Comparison of ENCODE assay signal across 8 cellular contexts in genomic region chr12:55728932-55729591, GRCh38. TPM values are rescaled to one million over a fixed set of nuclear protein-coding genes. Genes with fewer than 3 reads are reported as not detected.
DNase-seq lines count a peak whose midpoint lies in the region; ATAC-seq and TF ChIP-seq lines count a peak whose summit lies in the region.

Gene CD63 (minus strand): TSS chr12:55729009. CDS start chr12:55728341, 668 bp downstream.

- DNase-seq in AG10803 (ENCODE audit: low read depth): peak; percentile 86
- DNase-seq in NCI-H524 (lab: John Stamatoyannopoulos, UW): peak; percentile 49 to 75
- DNase-seq in activated CD8-positive, alpha-beta T cell treated with anti-CD3 and anti-CD28 coated beads for 36 hours: peak; percentile 93
- DNase-seq in effector CD8-positive, alpha-beta T cell (lab: John Stamatoyannopoulos, UW): peak; percentile 39
- peak; percentile 91 to 93 for DNase-seq in lung microvascular endothelial cell (ENCODE audit: low read depth in 2 of 2)
- peak; percentile 56 to 59 (median 59) for DNase-seq in stimulated activated CD4-positive, alpha-beta T cell treated with anti-CD3 and anti-CD28 coated beads, TNF-alpha, amount 100 ng/mL, for 4 hours (ENCODE audit: low read depth in 3 of 3)

- CTCF ChIA-PET in activated CD8-positive, alpha-beta T cell treated with anti-CD3 and anti-CD28 coated beads for 36 hours (lab: Charles Lee): interaction anchor here (0.6 to 3.5 kb wide), 6 partner anchors 10 to 540 kb away, joined by 3 to 52 read pairs (median 5); partner anchors contain the start of gene BLOC1S1

- H3K4me3 Mint-ChIP-seq in activated CD8-positive, alpha-beta T cell treated with anti-CD3 and anti-CD28 coated beads for 36 hours: peak within 1 kb of the TSS; percentile 85

- H3K9me3 Mint-ChIP-seq in activated CD8-positive, alpha-beta T cell treated with anti-CD3 and anti-CD28 coated beads for 36 hours: no peaks in the 10 kb centered on the region

- H3K4me3 ChIP-seq in AG10803 (ENCODE audit: low read length): peak within 1 kb of the TSS; percentile 95

- H3K36me3 Mint-ChIP-seq in activated CD8-positive, alpha-beta T cell treated with anti-CD3 and anti-CD28 coated beads for 36 hours (ENCODE audit: low read depth): peaks cover 7% of the 10 kb centered on the region

- TF ChIP-seq CTCF in AG10803 (conservative IDR thresholded peaks at IDR 0.05; ENCODE audit: low read length): no peak
- no peak for TF ChIP-seq CTCF in activated CD8-positive, alpha-beta T cell treated with anti-CD3 and anti-CD28 coated beads for 36 hours (IDR thresholded peaks at IDR 0.05)

- H3K4me1 Mint-ChIP-seq in activated CD8-positive, alpha-beta T cell treated with anti-CD3 and anti-CD28 coated beads for 36 hours (ENCODE audit: low read depth): peaks cover 33% of the 10 kb centered on the region

- H3K27me3 Mint-ChIP-seq in activated CD8-positive, alpha-beta T cell treated with anti-CD3 and anti-CD28 coated beads for 36 hours: no peaks in the 10 kb centered on the region

- peak within 1 kb of the TSS; percentile 90 for H3K27ac Mint-ChIP-seq in activated CD8-positive, alpha-beta T cell treated with anti-CD3 and anti-CD28 coated beads for 36 hours

- ATAC-seq in GM18867 (IDR thresholded peaks at IDR 0.05; ENCODE audit: unreplicated experiment): peak; percentile 73
- peak; percentile 60 for ATAC-seq in HG03066 (IDR thresholded peaks at IDR 0.05; ENCODE audit: low read depth, unreplicated experiment)
- peak; percentile 82 for ATAC-seq in activated CD8-positive, alpha-beta T cell treated with anti-CD3 and anti-CD28 coated beads for 36 hours

- POLR2A ChIA-PET in activated CD8-positive, alpha-beta T cell treated with anti-CD3 and anti-CD28 coated beads for 36 hours (lab: Charles Lee): interaction anchor here (0.6 to 5.0 kb wide), 18 partner anchors 9 to 388 kb away, joined by 3 to 44 read pairs (median 4); partner anchors contain the start of genes BLOC1S1, DNAJC14, PYM1 and RDH5

- intact Hi-C loops in activated CD8-positive, alpha-beta T cell treated with anti-CD3 and anti-CD28 coated beads for 36 hours (cut with micrococcal nuclease): no loop called here

RNA-seq across cellular contexts. Expression of gene CD63, which starts in this region (rescaled TPM):
- total RNA-seq in activated CD8-positive, alpha-beta T cell treated with anti-CD3 and anti-CD28 coated beads for 36 hours: 100 to 1,000 TPM in 1 of 2 experiments, 10 to 100 TPM in 1; 99.6 to 101 TPM
- total RNA-seq in lung microvascular endothelial cell: 1,160 and 1,633 TPM in 2 replicates

Comparison
In these comparisons a context has a peak if more than half of its experiments do, and no peak if none do; other contexts are left out.
1. Peak in every context shown above with its lines: DNase-seq, ATAC-seq and H3K4me3 ChIP-seq.
2. RNA of gene CD63 (total RNA-seq): 1,160 to 1,633 TPM in lung microvascular endothelial cell; 99.6 to 101 TPM in activated CD8-positive, alpha-beta T cell treated with anti-CD3 and anti-CD28 coated beads for 36 hours; every median in the first group is over 10 times any median in the second.
3. DNase-seq: peak in every context shown above with its lines; median percentile 93 in activated CD8-positive, alpha-beta T cell treated with anti-CD3 and anti-CD28 coated beads for 36 hours; 92 in lung microvascular endothelial cell; 86 in AG10803; 62 in NCI-H524; 59 in stimulated activated CD4-positive, alpha-beta T cell treated with anti-CD3 and anti-CD28 coated beads, TNF-alpha, amount 100 ng/mL, for 4 hours; 39 in effector CD8-positive, alpha-beta T cell.